In the genomic region with DNA sequence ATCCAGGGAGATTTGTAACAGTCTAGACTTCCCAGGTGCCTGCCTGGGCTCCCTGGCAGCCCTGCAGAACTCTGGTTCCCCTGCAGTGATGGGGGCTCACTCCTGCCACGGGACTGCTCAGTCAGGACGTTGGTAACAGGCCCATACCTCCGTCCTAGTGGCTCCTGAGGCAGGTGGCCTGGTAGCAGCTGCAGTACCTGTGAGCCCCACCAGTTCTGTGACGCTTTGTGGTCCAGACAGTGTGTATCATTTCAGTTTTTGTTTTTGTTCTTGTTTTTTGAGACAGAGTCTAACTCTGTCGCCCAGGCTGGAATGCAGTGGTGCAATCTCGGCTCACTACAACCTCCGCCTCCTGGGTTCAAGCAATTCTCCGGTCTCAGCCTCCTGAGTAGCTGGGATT, we compare ENCODE assay signal across 14 cellular contexts. TPM values are rescaled to one million over a fixed set of nuclear protein-coding genes. Genes with fewer than 3 reads are reported as not detected.
"Had no signal": no experiment of that assay in that cellular context is flagged by ENCODE, and none has a peak within 500 bp of the region (broad histone marks: within the 10 kb centered on the region; RNA-seq: fewer than 3 reads in every experiment).

No MANE protein-coding gene starts in this region.

- H3K27me3 ChIP-seq: neural progenitor cell, sigmoid colon, transverse colon, vagina had no signal

- H3K9me3 ChIP-seq: sigmoid colon, transverse colon, vagina had no signal

- H3K9ac ChIP-seq: neural progenitor cell had no signal

- H3K36me3 ChIP-seq: neural progenitor cell had no signal

- H2AFZ ChIP-seq: neural progenitor cell had no signal

- DNase-seq: activated CD8-positive, alpha-beta memory T cell treated with anti-CD3 and anti-CD28 coated beads, Interleukin-2, amount 50 U/mL, for 4 hours; activated effector memory CD4-positive, alpha-beta T cell treated with anti-CD3 and anti-CD28 coated beads, Interleukin-2, amount 50 U/mL, for 16 hours; activated naive CD8-positive, alpha-beta T cell treated with anti-CD3 and anti-CD28 coated beads, Interleukin-2, amount 10 ng/mL, durations not matched to agents 7 days and 5 days; erythroblast; mammary epithelial cell; naive B cell; sigmoid colon; transverse colon had no signal

- H3K27ac ChIP-seq: neural progenitor cell had no signal

- H3K4me3 ChIP-seq: neural progenitor cell, sigmoid colon, transverse colon, vagina had no signal

- H3K4me2 ChIP-seq: neural progenitor cell had no signal

RNA-seq across cellular contexts. Expression of a gene that starts 44.3 kb away (rescaled TPM):
- total RNA-seq: activated CD4-positive, alpha-beta T cell treated with anti-CD3 and anti-CD28 coated beads for 36 hours; activated CD8-positive, alpha-beta T cell treated with anti-CD3 and anti-CD28 coated beads for 36 hours; activated naive CD8-positive, alpha-beta T cell treated with anti-CD3 and anti-CD28 coated beads, Interleukin-2, amount 10 ng/mL, durations not matched to agents 7 days and 5 days; mononuclear cell; pulmonary artery endothelial cell had no signal
